In genomic region chr5:124628721-124629596, GRCh38 we compare ENCODE assay signal across 1 cellular context.
A peak's percentile ranks its signal among the peaks of the same experiment; 100 is the strongest.
TF ChIP-seq lines count a peak whose summit lies in the region.

No MANE protein-coding gene starts in this region.

TF ChIP-seq in HepG2, 621 proteins besides CTCF, POLR2A, EP300 and RAD21 (continued from another document and continues in another):
- TF ChIP-seq KIAA2018 (CRISPR knock-in tag; IDR thresholded peaks at IDR 0.05; ENCODE audit: borderline replicate concordance) (no peak), ZNF570 (CRISPR knock-in tag; IDR thresholded peaks at IDR 0.05; ENCODE audit: borderline replicate concordance) (no peak), MED8 (CRISPR knock-in tag; IDR thresholded peaks at IDR 0.05; ENCODE audit: insufficient replicate concordance) (no peak), ATRX (CRISPR knock-in tag; IDR thresholded peaks at IDR 0.05; ENCODE audit: borderline replicate concordance) (no peak), ZNF841 (CRISPR knock-in tag; IDR thresholded peaks at IDR 0.05; ENCODE audit: borderline replicate concordance) (no peak), SNAPC4 (CRISPR knock-in tag; IDR thresholded peaks at IDR 0.05) (no peak), SOX6 (IDR thresholded peaks at IDR 0.05) (no peak), SOX6 (CRISPR knock-in tag; IDR thresholded peaks at IDR 0.05) (peak; percentile 30; the same call in 1 of the 2 replicates), SETDB1 (CRISPR knock-in tag; IDR thresholded peaks at IDR 0.05; ENCODE audit: borderline replicate concordance) (no peak), MYNN (CRISPR knock-in tag; IDR thresholded peaks at IDR 0.05; ENCODE audit: low read depth) (no peak), POGZ (CRISPR knock-in tag; IDR thresholded peaks at IDR 0.05) (no peak), ZMYM3 (CRISPR knock-in tag; IDR thresholded peaks at IDR 0.05) (peak; percentile 59; the same call in 1 of the 2 replicates), REST (IDR thresholded peaks at IDR 0.05; ENCODE audit: borderline replicate concordance in 1 of 2, low read depth in 1 of 2, low read length in 2 of 2) (no peak), ZNF564 (CRISPR knock-in tag; IDR thresholded peaks at IDR 0.05) (no peak), ZSCAN25 (CRISPR knock-in tag; IDR thresholded peaks at IDR 0.05) (peak; percentile 80; the same call in 1 of the 2 replicates), ZNF749 (CRISPR knock-in tag; IDR thresholded peaks at IDR 0.05; ENCODE audit: borderline replicate concordance) (no peak), HMG20A (CRISPR knock-in tag; IDR thresholded peaks at IDR 0.05; ENCODE audit: borderline replicate concordance) (peak; percentile 72), NFKB2 (CRISPR knock-in tag; IDR thresholded peaks at IDR 0.05; ENCODE audit: borderline replicate concordance) (no peak), ZFY (CRISPR knock-in tag; IDR thresholded peaks at IDR 0.05) (no peak), ZBTB40 (IDR thresholded peaks at IDR 0.05) (no peak), ZBTB40 (CRISPR knock-in tag; IDR thresholded peaks at IDR 0.05) (no peak), TGIF2 (CRISPR knock-in tag; IDR thresholded peaks at IDR 0.05) (no peak), CBX5 (CRISPR knock-in tag; IDR thresholded peaks at IDR 0.05; ENCODE audit: borderline replicate concordance) (0 out of 2 replicates have a peak, but pooled peaks have one; percentile 1), ATF1 (CRISPR knock-in tag; IDR thresholded peaks at IDR 0.05) (no peak), SP1 (IDR thresholded peaks at IDR 0.05) (no peak), SP1 (CRISPR knock-in tag; IDR thresholded peaks at IDR 0.05) (no peak), ZNF816 (CRISPR knock-in tag; IDR thresholded peaks at IDR 0.05; ENCODE audit: borderline replicate concordance) (no peak), TP53 (CRISPR knock-in tag; conservative IDR thresholded peaks at IDR 0.05) (no peak), NAIF1 (CRISPR knock-in tag; IDR thresholded peaks at IDR 0.05; ENCODE audit: borderline replicate concordance) (no peak), ZNF350 (CRISPR knock-in tag; IDR thresholded peaks at IDR 0.05; ENCODE audit: borderline replicate concordance, low read depth) (peak; percentile 22; the same call in 1 of the 2 replicates)
